Comparison of ENCODE assay signal across 8 cellular contexts in the genomic region with DNA sequence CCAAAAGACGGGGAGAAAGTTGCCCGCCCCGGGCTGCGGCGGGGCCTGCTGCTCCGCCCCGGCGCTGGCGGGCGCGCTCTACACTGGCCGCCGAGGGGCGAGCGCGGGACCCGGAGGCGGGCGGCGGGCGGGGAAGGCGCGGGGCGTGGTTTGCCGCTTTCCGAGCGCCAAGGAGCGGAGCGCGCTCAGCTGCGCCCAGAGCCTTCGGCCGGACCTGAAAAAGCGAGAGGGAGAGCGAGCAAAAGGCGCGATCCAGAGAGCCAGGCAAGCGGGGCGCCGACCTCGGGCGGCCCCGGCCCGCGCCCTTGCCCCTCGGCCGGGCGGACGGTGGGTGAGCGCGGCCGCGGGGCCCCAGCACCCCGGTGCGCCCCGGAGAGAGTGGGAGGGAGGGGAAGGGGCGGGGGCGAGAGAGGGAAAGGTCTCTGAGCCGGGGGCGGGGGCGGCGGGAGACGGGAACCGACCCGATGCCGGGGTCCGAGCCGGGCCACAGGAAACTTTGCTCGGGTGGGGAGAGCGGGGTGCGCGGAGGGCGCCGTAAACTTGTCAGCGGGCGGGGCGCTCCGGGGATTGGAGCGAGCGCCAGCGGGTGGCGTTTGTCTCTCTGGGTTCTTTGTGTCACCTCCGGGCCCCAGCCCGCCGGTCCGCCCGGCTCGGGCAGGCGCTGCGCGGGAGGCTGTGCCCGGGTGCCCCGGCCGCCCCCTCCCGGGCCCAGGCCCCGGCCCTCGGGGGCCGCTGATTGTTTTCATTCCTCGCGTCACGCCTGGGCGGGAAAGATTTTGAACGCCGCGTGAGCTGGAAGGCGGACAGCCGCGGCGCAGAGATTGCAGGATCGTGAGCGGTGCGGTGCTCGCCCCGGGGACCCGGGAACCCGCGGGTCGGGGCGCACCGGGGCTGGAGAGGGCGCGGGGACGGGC. TPM values are rescaled to one million over a fixed set of nuclear protein-coding genes. Genes with fewer than 3 reads are reported as not detected.
DNase-seq lines count a peak whose midpoint lies in the region; ATAC-seq and TF ChIP-seq lines count a peak whose summit lies in the region.

A gene with protein sequence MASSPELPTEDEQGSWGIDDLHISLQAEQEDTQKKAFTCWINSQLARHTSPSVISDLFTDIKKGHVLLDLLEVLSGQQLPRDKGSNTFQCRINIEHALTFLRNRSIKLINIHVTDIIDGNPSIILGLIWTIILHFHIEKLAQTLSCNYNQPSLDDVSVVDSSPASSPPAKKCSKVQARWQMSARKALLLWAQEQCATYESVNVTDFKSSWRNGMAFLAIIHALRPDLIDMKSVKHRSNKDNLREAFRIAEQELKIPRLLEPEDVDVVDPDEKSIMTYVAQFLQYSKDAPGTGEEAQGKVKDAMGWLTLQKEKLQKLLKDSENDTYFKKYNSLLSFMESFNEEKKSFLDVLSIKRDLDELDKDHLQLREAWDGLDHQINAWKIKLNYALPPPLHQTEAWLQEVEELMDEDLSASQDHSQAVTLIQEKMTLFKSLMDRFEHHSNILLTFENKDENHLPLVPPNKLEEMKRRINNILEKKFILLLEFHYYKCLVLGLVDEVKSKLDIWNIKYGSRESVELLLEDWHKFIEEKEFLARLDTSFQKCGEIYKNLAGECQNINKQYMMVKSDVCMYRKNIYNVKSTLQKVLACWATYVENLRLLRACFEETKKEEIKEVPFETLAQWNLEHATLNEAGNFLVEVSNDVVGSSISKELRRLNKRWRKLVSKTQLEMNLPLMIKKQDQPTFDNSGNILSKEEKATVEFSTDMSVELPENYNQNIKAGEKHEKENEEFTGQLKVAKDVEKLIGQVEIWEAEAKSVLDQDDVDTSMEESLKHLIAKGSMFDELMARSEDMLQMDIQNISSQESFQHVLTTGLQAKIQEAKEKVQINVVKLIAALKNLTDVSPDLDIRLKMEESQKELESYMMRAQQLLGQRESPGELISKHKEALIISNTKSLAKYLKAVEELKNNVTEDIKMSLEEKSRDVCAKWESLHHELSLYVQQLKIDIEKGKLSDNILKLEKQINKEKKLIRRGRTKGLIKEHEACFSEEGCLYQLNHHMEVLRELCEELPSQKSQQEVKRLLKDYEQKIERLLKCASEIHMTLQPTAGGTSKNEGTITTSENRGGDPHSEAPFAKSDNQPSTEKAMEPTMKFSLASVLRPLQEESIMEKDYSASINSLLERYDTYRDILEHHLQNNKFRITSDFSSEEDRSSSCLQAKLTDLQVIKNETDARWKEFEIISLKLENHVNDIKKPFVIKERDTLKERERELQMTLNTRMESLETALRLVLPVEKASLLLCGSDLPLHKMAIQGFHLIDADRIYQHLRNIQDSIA (N-terminal part only) (plus strand): TSS at position 188 of the 914 bp plus-strand sequence. CDS start 56,145 bp downstream, outside the sequence.

- H3K27me3 ChIP-seq in kidney epithelial cell (ENCODE audit: control insufficient read depth, insufficient read depth, low read length): no peaks in the 10 kb centered on the region

- no peak for TF ChIP-seq CTCF in kidney epithelial cell (IDR thresholded peaks at IDR 0.05; ENCODE audit: insufficient read depth, low read length, poor library complexity, severe bottlenecking)

- peak within 1 kb of the TSS; percentile 78 for H3K4me3 ChIP-seq in kidney epithelial cell (ENCODE audit: low read depth, low read length)

- DNase-seq in NCI-H2029 (lab: John Stamatoyannopoulos, UW) (peak; percentile 30), NCI-H2029 treated with DMSO at 0.1 percent for 48 hours (lab: John Stamatoyannopoulos, UW) (no peak), NCI-H2107 (lab: John Stamatoyannopoulos, UW) (peak; percentile 73), cerebellar cortex (ENCODE audit: low spot score) (peak; percentile 62), kidney epithelial cell (ENCODE audit: low read depth) (no peak)
- peak; percentile 67 for DNase-seq in activated CD4-positive, CD25-positive, alpha-beta regulatory T cell treated with anti-CD3 and anti-CD28 coated beads, Interleukin-2, amount 50 U/mL, for 16 hours (ENCODE audit: low read depth, low spot score)
- DNase-seq in stimulated activated CD4-positive, alpha-beta T cell treated with anti-CD3 and anti-CD28 coated beads, Interleukin-1b, Interleukin-23, amount 100 ng/mL, for 1 hour (ENCODE audit: low read depth in 2 of 2): peak; percentile 55 to 70

- no peaks in the 10 kb centered on the region for H3K36me3 ChIP-seq in kidney epithelial cell (ENCODE audit: control insufficient read depth, insufficient read depth, low read length)

- peak; percentile 79 for ATAC-seq in HG02840 (IDR thresholded peaks at IDR 0.05; ENCODE audit: low FRiP score, unreplicated experiment)

RNA-seq across cellular contexts. Expression of the gene that starts here (rescaled TPM):
- 35.7 and 38.6 TPM in 2 replicates for total RNA-seq in kidney epithelial cell

Comparison
In these comparisons a context has a peak if more than half of its experiments do, and no peak if none do; other contexts are left out.
1. DNase-seq: peak in NCI-H2029 (single experiment), NCI-H2107 (single experiment), activated CD4-positive, CD25-positive, alpha-beta regulatory T cell treated with anti-CD3 and anti-CD28 coated beads, Interleukin-2, amount 50 U/mL, for 16 hours (single experiment), cerebellar cortex (single experiment) and stimulated activated CD4-positive, alpha-beta T cell treated with anti-CD3 and anti-CD28 coated beads, Interleukin-1b, Interleukin-23, amount 100 ng/mL, for 1 hour (2 of 2); none in NCI-H2029 treated with DMSO at 0.1 percent for 48 hours (single experiment) and kidney epithelial cell (single experiment).